Comparison of ENCODE assay signal across 9 cellular contexts in genomic region chr13:69997061-69997460, GRCh38.
"Had no signal": no experiment of that assay in that cellular context is flagged by ENCODE, and none has a peak within 500 bp of the region (broad histone marks: within the 10 kb centered on the region; RNA-seq: fewer than 3 reads in every experiment).

No MANE protein-coding gene starts in this region.

- H3K9me3 ChIP-seq: HAP-1 had no signal

- H3K4me3 Mint-ChIP-seq: GM23338, H9, HFFc6 had no signal

- ATAC-seq: GM23338, HCT116 had no signal

- H3K27ac Mint-ChIP-seq: GM23338, H9, HFFc6 had no signal

- H3K27ac ChIP-seq: GM23248 had no signal

- H3K4me1 Mint-ChIP-seq: GM23338, H9 had no signal

- H3K36me3 ChIP-seq: HAP-1 had no signal

- H3K4me1 ChIP-seq: HAP-1 had no signal

- H3K9me3 Mint-ChIP-seq: GM23338, H9 had no signal

- DNase-seq: GM23248, GOT3, H7, H9, HCEC 1CT, HFFc6 had no signal

- H3K9ac ChIP-seq: GM23248 had no signal

- H3K4me2 ChIP-seq: GM23338 had no signal

- H2AFZ ChIP-seq: GM23248, GM23338 had no signal

- H3K4me3 ChIP-seq: GM23248, GM23338, HAP-1 had no signal
